29 cellular contexts compared by ENCODE assay signal in the genomic region with DNA sequence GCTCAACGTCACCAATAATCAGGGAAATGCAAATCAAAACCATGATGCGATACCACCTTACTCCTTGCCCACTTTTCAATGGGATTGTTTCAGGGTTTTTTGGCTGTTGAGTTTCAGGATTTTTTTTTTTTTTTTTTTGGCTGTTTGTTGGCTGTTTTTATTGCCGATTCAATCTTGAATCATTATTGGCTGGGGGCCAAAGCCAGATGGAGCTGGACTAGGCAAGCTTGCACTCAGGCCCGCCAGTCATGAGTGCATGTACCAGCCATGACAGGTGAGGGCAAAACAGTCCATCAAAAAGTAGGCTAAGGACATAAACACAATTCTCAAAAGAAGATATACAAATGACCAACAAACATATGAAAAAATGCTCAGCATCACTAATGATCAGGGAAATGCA. TPM values are rescaled to one million over a fixed set of nuclear protein-coding genes. Genes with fewer than 3 reads are reported as not detected.
"Had no signal": no experiment of that assay in that cellular context is flagged by ENCODE, and none has a peak within 500 bp of the region (broad histone marks: within the 10 kb centered on the region; RNA-seq: fewer than 3 reads in every experiment).

No MANE protein-coding gene starts in this region.

- DNase-seq: activated B cell treated with CpG ODN at 0.5 μM for 24 hours; activated CD4-positive, alpha-beta T cell treated with anti-CD3 and anti-CD28 coated beads for 36 hours; activated CD4-positive, alpha-beta T cell treated with anti-CD3 and anti-CD28 coated beads, Interleukin-2, amount 50 U/mL, for 4 hours; activated CD8-positive, alpha-beta memory T cell treated with anti-CD3 and anti-CD28 coated beads for 24 hours; activated CD8-positive, alpha-beta memory T cell treated with anti-CD3 and anti-CD28 coated beads, Interleukin-2, amount 50 U/mL, for 4 hours; activated T-cell treated with anti-CD3 and anti-CD28 coated beads, Interleukin-2, amount 50 U/mL, for 24 hours; adrenal gland; brain microvascular endothelial cell; central memory CD4-positive, alpha-beta T cell; colonic mucosa; effector memory CD8-positive, alpha-beta T cell; esophagus squamous epithelium; left ventricle myocardium superior; mammary epithelial cell; naive thymus-derived CD8-positive, alpha-beta T cell; posterior cingulate gyrus; right lobe of liver; stimulated activated CD4-positive, alpha-beta T cell treated with anti-CD3 and anti-CD28 coated beads, Interleukin-1b, Interleukin-23, amount 100 ng/mL, for 48 hours; stomach; transverse colon had no signal

- ATAC-seq: activated CD4-positive, alpha-beta T cell treated with anti-CD3 and anti-CD28 coated beads for 36 hours; activated naive CD4-positive, alpha-beta T cell treated with anti-CD3 and anti-CD28 coated beads, Interleukin-2, amount 50 U/mL, for 72 hours; activated T-helper 17 cell treated with anti-CD3 and anti-CD28 coated beads, Interleukin-2, amount 50 U/mL, for 72 hours; effector memory CD8-positive, alpha-beta T cell; gastroesophageal sphincter; left ventricle myocardium superior; naive thymus-derived CD8-positive, alpha-beta T cell; right lobe of liver; stimulated activated effector memory CD8-positive, alpha-beta T cell treated with anti-CD3 and anti-CD28 coated beads, Interleukin-12 subunit alpha, Interleukin-12 subunit beta, amount 100 ng/mL, for 72 hours had no signal

RNA-seq across cellular contexts. Expression of gene YIPF7, which starts 13.3 kb away (rescaled TPM):
- total RNA-seq: activated B cell treated with CpG ODN at 0.5 μM for 24 hours; activated CD4-positive, alpha-beta T cell treated with anti-CD3 and anti-CD28 coated beads for 36 hours; adrenal gland; ascending aorta; colonic mucosa; endothelial cell of umbilical vein; esophagus squamous epithelium; gastroesophageal sphincter; mammary epithelial cell; mesothelial cell of epicardium; omental fat pad; right lobe of liver; stomach; suprapubic skin; transverse colon had no signal
- polyA plus RNA-seq: endothelial cell of umbilical vein; mammary epithelial cell; naive thymus-derived CD8-positive, alpha-beta T cell; stomach had no signal
